ENCODE assay signal across 28 cellular contexts in genomic region chr17:45391291-45391690, GRCh38.
"Had no signal": no experiment of that assay in that cellular context is flagged by ENCODE, and none has a peak within 500 bp of the region (broad histone marks: within the 10 kb centered on the region; RNA-seq: fewer than 3 reads in every experiment).

No MANE protein-coding gene starts in this region.

- H3K9me3 Mint-ChIP-seq: nephron progenitor cell; stimulated activated naive B cell treated with anti-CD40 and anti-IgM and Interleukin-4, amounts not matched to agents 10 μg/mL and 1 μg/mL and 100 μg/mL, for 72 hours had no signal

- DNase-seq: activated CD4-positive, alpha-beta T cell treated with anti-CD3 and anti-CD28 coated beads for 4 hours; activated CD4-positive, alpha-beta T cell treated with anti-CD3 and anti-CD28 coated beads, Interleukin-2, amount 50 U/mL, for 4 hours; activated CD8-positive, alpha-beta memory T cell treated with anti-CD3 and anti-CD28 coated beads, Interleukin-2, amount 50 U/mL, for 4 hours; activated gamma-delta T cell treated with Interleukin-2 at 50 U/mL for 16 hours; activated naive CD4-positive, alpha-beta T cell treated with anti-CD3 and anti-CD28 coated beads, Interleukin-2, amount 50 U/mL, for 16 hours; activated T-cell treated with anti-CD3 and anti-CD28 coated beads, Interleukin-2, amount 50 U/mL, for 1 hour; adrenal gland; aorta; body of pancreas; colonic mucosa; effector CD8-positive, alpha-beta T cell; erythroblast; islet precursor cell; left ventricle myocardium inferior; mucosa of descending colon; nephron progenitor cell; nucleus accumbens; retina; stimulated activated CD4-positive, alpha-beta T cell treated with anti-CD3 and anti-CD28 coated beads, Interleukin-1b, Interleukin-23, amount 100 ng/mL, for 48 hours; stimulated activated naive B cell treated with anti-CD40 and anti-IgM and Interleukin-4, amounts not matched to agents 10 μg/mL and 1 μg/mL and 100 μg/mL, for 72 hours; T-helper 9 cell; transverse colon had no signal

- H3K27me3 ChIP-seq: adrenal gland, body of pancreas, colonic mucosa, hepatocyte, pancreas had no signal

- H3K4me2 ChIP-seq: hepatocyte, smooth muscle cell had no signal

- H3K4me3 Mint-ChIP-seq: nephron progenitor cell; stimulated activated naive B cell treated with anti-CD40 and anti-IgM and Interleukin-4, amounts not matched to agents 10 μg/mL and 1 μg/mL and 100 μg/mL, for 72 hours had no signal

- H3K36me3 ChIP-seq: adrenal gland, pancreas, prostate gland had no signal

- H2AFZ ChIP-seq: hepatocyte had no signal

- H3K27ac Mint-ChIP-seq: nephron progenitor cell had no signal

- H3K4me3 ChIP-seq: adrenal gland, body of pancreas, colonic mucosa, gastroesophageal sphincter, hepatocyte, left ventricle myocardium inferior, mucosa of descending colon, pancreas, prostate gland, smooth muscle cell, transverse colon had no signal

- H3K4me1 ChIP-seq: colonic mucosa, prostate gland had no signal

- H3K9me3 ChIP-seq: adrenal gland, body of pancreas, colonic mucosa, gastroesophageal sphincter, left ventricle myocardium inferior, mucosa of descending colon, pancreas, prostate gland, transverse colon had no signal

- H3K27ac ChIP-seq: adrenal gland, body of pancreas, colonic mucosa, gastroesophageal sphincter, hepatocyte, left ventricle myocardium inferior, pancreas, prostate gland, transverse colon, VCaP had no signal

- ATAC-seq: body of pancreas; gastroesophageal sphincter; pancreas; stimulated activated naive B cell treated with anti-CD40 and anti-IgM and Interleukin-4, amounts not matched to agents 10 μg/mL and 1 μg/mL and 100 μg/mL, for 72 hours had no signal
